Comparison of ENCODE assay signal across 24 cellular contexts in genomic region chr1:1809489-1809888, GRCh38.
"Had no signal": no experiment of that assay in that cellular context is flagged by ENCODE, and none has a peak within 500 bp of the region (broad histone marks: within the 10 kb centered on the region; RNA-seq: fewer than 3 reads in every experiment).

No MANE protein-coding gene starts in this region.

- H3K4me3 Mint-ChIP-seq: activated B cell treated with CpG ODN at 0.5 μM for 24 hours; activated CD4-positive, alpha-beta T cell treated with anti-CD3 and anti-CD28 coated beads for 36 hours; activated naive CD4-positive, alpha-beta T cell treated with anti-CD3 and anti-CD28 coated beads, Interleukin-2, amount 10 ng/mL, durations not matched to agents 7 days and 5 days; immature natural killer cell; natural killer cell; type B pancreatic cell had no signal

- H3K27me3 Mint-ChIP-seq: activated B cell treated with CpG ODN at 0.5 μM for 24 hours; activated CD4-positive, alpha-beta T cell treated with anti-CD3 and anti-CD28 coated beads for 36 hours; activated naive CD4-positive, alpha-beta T cell treated with anti-CD3 and anti-CD28 coated beads, Interleukin-2, amount 10 ng/mL, durations not matched to agents 7 days and 5 days; type B pancreatic cell had no signal

- H3K9me3 Mint-ChIP-seq: activated B cell treated with CpG ODN at 0.5 μM for 24 hours; activated naive CD4-positive, alpha-beta T cell treated with anti-CD3 and anti-CD28 coated beads, Interleukin-2, amount 10 ng/mL, durations not matched to agents 7 days and 5 days; immature natural killer cell; natural killer cell; type B pancreatic cell had no signal

- H3K4me2 ChIP-seq: hepatocyte had no signal

- H3K27ac ChIP-seq: brain microvascular endothelial cell, colonic mucosa, esophagus muscularis mucosa, hepatocyte, left lung, pancreas, psoas muscle, right atrium auricular region had no signal

- H3K4me1 Mint-ChIP-seq: activated B cell treated with CpG ODN at 0.5 μM for 24 hours had no signal

- H3K4me1 ChIP-seq: colonic mucosa, left lung, pancreas, right atrium auricular region had no signal

- H3K4me3 ChIP-seq: colonic mucosa, dorsolateral prefrontal cortex, esophagus muscularis mucosa, hepatocyte, left lung, pancreas, psoas muscle, right atrium auricular region, thoracic aorta had no signal

- H2AFZ ChIP-seq: hepatocyte had no signal

- H3K9me3 ChIP-seq: colonic mucosa, esophagus muscularis mucosa, left lung, pancreas, psoas muscle, right atrium auricular region, thoracic aorta had no signal

- ATAC-seq: activated CD4-positive, alpha-beta T cell treated with anti-CD3 and anti-CD28 coated beads for 36 hours; left lung; natural killer cell; pancreas; psoas muscle had no signal

- H3K27me3 ChIP-seq: brain microvascular endothelial cell, colonic mucosa, dorsolateral prefrontal cortex, esophagus muscularis mucosa, hepatocyte, left lung, pancreas, right atrium auricular region had no signal

- DNase-seq: activated B cell treated with CpG ODN at 0.5 μM for 24 hours; activated CD4-positive, alpha-beta T cell treated with anti-CD3 and anti-CD28 coated beads for 36 hours; activated CD4-positive, alpha-beta T cell treated with anti-CD3 and anti-CD28 coated beads, Interleukin-2, amount 50 U/mL, for 4 hours; activated CD8-positive, alpha-beta memory T cell treated with anti-CD3 and anti-CD28 coated beads for 24 hours; activated CD8-positive, alpha-beta memory T cell treated with anti-CD3 and anti-CD28 coated beads, Interleukin-2, amount 50 U/mL, for 4 hours; activated effector memory CD4-positive, alpha-beta T cell treated with anti-CD3 and anti-CD28 coated beads, Interleukin-2, amount 50 U/mL, for 16 hours; activated naive CD4-positive, alpha-beta T cell treated with anti-CD3 and anti-CD28 coated beads, Interleukin-2, amount 10 ng/mL, durations not matched to agents 7 days and 5 days; brain microvascular endothelial cell; central memory CD4-positive, alpha-beta T cell; colonic mucosa; glutamatergic neuron; immature natural killer cell; left lung; natural killer cell; pancreas; psoas muscle; stimulated activated CD4-positive, alpha-beta T cell treated with anti-CD3 and anti-CD28 coated beads, Interleukin-12 subunit alpha, Interleukin-12 subunit beta, amount 100 ng/mL, for 4 hours; T-helper 1 cell had no signal

- H3K27ac Mint-ChIP-seq: activated B cell treated with CpG ODN at 0.5 μM for 24 hours; activated CD4-positive, alpha-beta T cell treated with anti-CD3 and anti-CD28 coated beads for 36 hours; activated naive CD4-positive, alpha-beta T cell treated with anti-CD3 and anti-CD28 coated beads, Interleukin-2, amount 10 ng/mL, durations not matched to agents 7 days and 5 days; type B pancreatic cell had no signal
